9 cellular contexts compared by ENCODE assay signal in genomic region chr18:12679183-12679786, GRCh38. TPM values are rescaled to one million over a fixed set of nuclear protein-coding genes. Genes with fewer than 3 reads are reported as not detected.
DNase-seq lines count a peak whose midpoint lies in the region; ATAC-seq, FAIRE-seq and TF ChIP-seq lines count a peak whose summit lies in the region.
"Had no signal": no experiment of that assay in that cellular context is flagged by ENCODE, and none has a peak within 500 bp of the region (broad histone marks: within the 10 kb centered on the region; RNA-seq: fewer than 3 reads in every experiment).

No MANE protein-coding gene starts in this region.

- CTCF ChIA-PET in HEK293 (lab: Yijun Ruan, JAX) = interaction anchor here (0.6 to 1.2 kb wide), 4 partner anchors 13 to 256 kb away, joined by 3 to 5 read pairs (median 3); no protein-coding TSS in a partner anchor
- CTCF ChIA-PET in activated CD8-positive, alpha-beta T cell treated with anti-CD3 and anti-CD28 coated beads for 36 hours (lab: Charles Lee) = no interaction called here

- no peak for ATAC-seq in activated CD8-positive, alpha-beta T cell treated with anti-CD3 and anti-CD28 coated beads for 36 hours
- peak; percentile 92 to 99 (median 98) for ATAC-seq in heart right ventricle
- ATAC-seq in HG03175 (IDR thresholded peaks at IDR 0.05; ENCODE audit: unreplicated experiment) = no peak

- no peaks in the 10 kb centered on the region for H3K9me3 Mint-ChIP-seq in activated CD8-positive, alpha-beta T cell treated with anti-CD3 and anti-CD28 coated beads for 36 hours
- H3K9me3 Mint-ChIP-seq: memory B cell had no signal

- 27 to 37% methylated on average over 8 of the region's 8 CpGs for WGBS in heart right ventricle, 2 donors

- no peak for FAIRE-seq in D721Med (lab: Jason Lieb, UNC)

- intact Hi-C loops in activated CD8-positive, alpha-beta T cell treated with anti-CD3 and anti-CD28 coated beads for 36 hours (cut with micrococcal nuclease) = no loop called here
- intact Hi-C loops in heart right ventricle (cut with DNase I) = loop anchor here in 2 of 10 donors (2.0 kb wide), 1 partner anchor 24 kb away; the partner anchor contains the start of genes CEP76 (in 2 of the 2) and PSMG2 (in 2 of the 2)

- H3K4me1 ChIP-seq in HEK293 (ENCODE audit: control insufficient read depth, insufficient read depth, low read length) (no peaks in the 10 kb centered on the region), heart right ventricle (peaks cover 3 to 18% (median 13%) of the 10 kb centered on the region in 9 donors), skeletal muscle satellite cell (ENCODE audit: control insufficient read depth, insufficient read depth, low read length) (peaks cover 7% of the 10 kb centered on the region)

- POLR2A ChIA-PET in HEK293 (lab: Yijun Ruan, JAX) = interaction anchor here (0.5 kb wide), 1 partner anchor 11 kb away, joined by 4 read pairs; no protein-coding TSS in a partner anchor
- POLR2A ChIA-PET in activated CD8-positive, alpha-beta T cell treated with anti-CD3 and anti-CD28 coated beads for 36 hours (lab: Charles Lee) = interaction anchor here (0.5 to 0.9 kb wide), 2 partner anchors 24 to 26 kb away, joined by 3 read pairs; no protein-coding TSS in a partner anchor

- H3K9me3 ChIP-seq in HEK293 (ENCODE audit: control insufficient read depth, insufficient read depth, low read depth, low read length) (no peaks in the 10 kb centered on the region), heart right ventricle (no peaks in the 10 kb centered on the region), skeletal muscle satellite cell (replicated peaks; ENCODE audit: low read length) (no peaks in the 10 kb centered on the region)

- no peak for DNase-seq in activated CD8-positive, alpha-beta T cell treated with anti-CD3 and anti-CD28 coated beads for 36 hours
- DNase-seq in heart right ventricle (peak; percentile 46 to 82), D721Med (ENCODE audit: insufficient read length, low spot score) (no peak), NCI-H446 (lab: John Stamatoyannopoulos, UW) (no peak), NCI-H2029 treated with DMSO at 0.1 percent for 48 hours (lab: John Stamatoyannopoulos, UW) (no peak)

- H3K36me3 ChIP-seq in HEK293 (ENCODE audit: control insufficient read depth in 2 of 2, insufficient read depth in 1 of 2, low read length in 2 of 2) (peaks cover 36 to 71% of the 10 kb centered on the region in 2 experiments), heart right ventricle (peaks cover 0 to 75% (median 4%) of the 10 kb centered on the region in 9 donors), skeletal muscle satellite cell (ENCODE audit: insufficient read depth, low read length) (peaks cover 8% of the 10 kb centered on the region)

- peaks cover 3% of the 10 kb centered on the region for H3K4me1 Mint-ChIP-seq in activated CD8-positive, alpha-beta T cell treated with anti-CD3 and anti-CD28 coated beads for 36 hours (ENCODE audit: low read depth)
- H3K4me1 Mint-ChIP-seq: memory B cell had no signal

- no peak overlapping the region for H3K4me3 Mint-ChIP-seq in activated CD8-positive, alpha-beta T cell treated with anti-CD3 and anti-CD28 coated beads for 36 hours
- H3K4me3 Mint-ChIP-seq: memory B cell had no signal

- TF ChIP-seq CTCF in HEK293 (tag by site-specific recombination; IDR thresholded peaks at IDR 0.05) (no peak), heart right ventricle (IDR thresholded peaks at IDR 0.05) (no peak), D721Med (IDR thresholded peaks at IDR 0.05; ENCODE audit: insufficient read depth, missing control alignments) (no peak)
- no peak for TF ChIP-seq CTCF in activated CD8-positive, alpha-beta T cell treated with anti-CD3 and anti-CD28 coated beads for 36 hours (IDR thresholded peaks at IDR 0.05)

- H3K27me3 ChIP-seq in heart right ventricle = no peaks in the 10 kb centered on the region
- H3K27me3 ChIP-seq in skeletal muscle satellite cell (ENCODE audit: control insufficient read depth, insufficient read depth, low read length) = no peaks in the 10 kb centered on the region

- peak overlapping the region; percentile 67 for H3K4me2 ChIP-seq in skeletal muscle satellite cell (ENCODE audit: low read length)

- no peaks in the 10 kb centered on the region for H3K27me3 Mint-ChIP-seq in activated CD8-positive, alpha-beta T cell treated with anti-CD3 and anti-CD28 coated beads for 36 hours
- H3K27me3 Mint-ChIP-seq: memory B cell had no signal

- H3K9ac ChIP-seq in skeletal muscle satellite cell (ENCODE audit: low read depth, low read length) = peak overlapping the region; percentile 65

- H3K4me3 ChIP-seq in HEK293 (ENCODE audit: low read depth, low read length) (no peak overlapping the region), heart right ventricle (peak overlapping the region in 7 of 10 donors; percentile 14 to 41 (median 32)), skeletal muscle satellite cell (ENCODE audit: low read length) (peak overlapping the region; percentile 46)

- peak overlapping the region; percentile 13 for H3K27ac Mint-ChIP-seq in activated CD8-positive, alpha-beta T cell treated with anti-CD3 and anti-CD28 coated beads for 36 hours
- H3K27ac Mint-ChIP-seq: memory B cell had no signal

- no peak overlapping the region for H3K27ac ChIP-seq in HEK293 (ENCODE audit: extremely low read depth, low read depth, low read length)
- H3K27ac ChIP-seq in heart right ventricle = peak overlapping the region; percentile 6 to 91 (median 85)

- peaks cover 11% of the 10 kb centered on the region for H3K36me3 Mint-ChIP-seq in activated CD8-positive, alpha-beta T cell treated with anti-CD3 and anti-CD28 coated beads for 36 hours (ENCODE audit: low read depth)

TF ChIP-seq in HEK293, 187 proteins besides CTCF, POLR2A, EP300 and RAD21 (continues in another document):
- TF ChIP-seq, protein P1, sequence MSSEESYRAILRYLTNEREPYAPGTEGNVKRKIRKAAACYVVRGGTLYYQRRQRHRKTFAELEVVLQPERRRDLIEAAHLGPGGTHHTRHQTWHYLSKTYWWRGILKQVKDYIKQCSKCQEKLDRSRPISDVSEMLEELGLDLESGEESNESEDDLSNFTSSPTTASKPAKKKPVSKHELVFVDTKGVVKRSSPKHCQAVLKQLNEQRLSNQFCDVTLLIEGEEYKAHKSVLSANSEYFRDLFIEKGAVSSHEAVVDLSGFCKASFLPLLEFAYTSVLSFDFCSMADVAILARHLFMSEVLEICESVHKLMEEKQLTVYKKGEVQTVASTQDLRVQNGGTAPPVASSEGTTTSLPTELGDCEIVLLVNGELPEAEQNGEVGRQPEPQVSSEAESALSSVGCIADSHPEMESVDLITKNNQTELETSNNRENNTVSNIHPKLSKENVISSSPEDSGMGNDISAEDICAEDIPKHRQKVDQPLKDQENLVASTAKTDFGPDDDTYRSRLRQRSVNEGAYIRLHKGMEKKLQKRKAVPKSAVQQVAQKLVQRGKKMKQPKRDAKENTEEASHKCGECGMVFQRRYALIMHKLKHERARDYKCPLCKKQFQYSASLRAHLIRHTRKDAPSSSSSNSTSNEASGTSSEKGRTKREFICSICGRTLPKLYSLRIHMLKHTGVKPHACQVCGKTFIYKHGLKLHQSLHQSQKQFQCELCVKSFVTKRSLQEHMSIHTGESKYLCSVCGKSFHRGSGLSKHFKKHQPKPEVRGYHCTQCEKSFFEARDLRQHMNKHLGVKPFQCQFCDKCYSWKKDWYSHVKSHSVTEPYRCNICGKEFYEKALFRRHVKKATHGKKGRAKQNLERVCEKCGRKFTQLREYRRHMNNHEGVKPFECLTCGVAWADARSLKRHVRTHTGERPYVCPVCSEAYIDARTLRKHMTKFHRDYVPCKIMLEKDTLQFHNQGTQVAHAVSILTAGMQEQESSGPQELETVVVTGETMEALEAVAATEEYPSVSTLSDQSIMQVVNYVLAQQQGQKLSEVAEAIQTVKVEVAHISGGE (tag by site-specific recombination; conservative IDR thresholded peaks at IDR 0.05; ENCODE audit: low read depth) = 0 out of 2 replicates have a peak, but pooled peaks have one; percentile 29
- TF ChIP-seq IKZF3 (tag by site-specific recombination; IDR thresholded peaks at IDR 0.05) = peak; percentile 36; the same call in 1 of the 2 replicates
- peak; percentile 40; the same call in 1 of the 2 replicates for TF ChIP-seq SP3 (tag by site-specific recombination; IDR thresholded peaks at IDR 0.05)
- TF ChIP-seq ZNF19 (tag by site-specific recombination; IDR thresholded peaks at IDR 0.05; ENCODE audit: low read depth) = no peak
- no peak for TF ChIP-seq ZNF449 (tag by site-specific recombination; IDR thresholded peaks at IDR 0.05)

RNA-seq across cellular contexts. Expression of gene SPIRE1, which starts 21.4 kb away (rescaled TPM):
- total RNA-seq in activated CD8-positive, alpha-beta T cell treated with anti-CD3 and anti-CD28 coated beads for 36 hours = 1 to 10 TPM; 2.8 to 4.4 TPM
- 10 to 100 TPM; 35.5 to 65.3 (median 48.9) TPM for total RNA-seq in heart right ventricle
- 10 to 100 TPM in 1 of 2 donors, 1 to 10 TPM in 1; 8.4 to 10.8 TPM for polyA plus RNA-seq in heart right ventricle
- total RNA-seq in skeletal muscle satellite cell (2012; rRNA removed) = 25.3 and 26.9 TPM in 2 replicates

RNA-seq across cellular contexts. Expression of gene CEP76, which starts 23.2 kb away (rescaled TPM):
- 10 to 100 TPM; 11.9 to 12.5 TPM for total RNA-seq in activated CD8-positive, alpha-beta T cell treated with anti-CD3 and anti-CD28 coated beads for 36 hours
- total RNA-seq in heart right ventricle = 1 to 10 TPM; 2.7 to 5.9 (median 4.0) TPM
- 1 to 10 TPM; 1.9 to 2.5 TPM for polyA plus RNA-seq in heart right ventricle
- 7.6 and 8.9 TPM in 2 replicates for total RNA-seq in skeletal muscle satellite cell (2012; rRNA removed)

RNA-seq across cellular contexts. Expression of gene PSMG2, which starts 23.6 kb away (rescaled TPM):
- 100 to 1,000 TPM; 105 to 113 TPM for total RNA-seq in activated CD8-positive, alpha-beta T cell treated with anti-CD3 and anti-CD28 coated beads for 36 hours
- 10 to 100 TPM; 36.2 to 51.8 (median 46.0) TPM for total RNA-seq in heart right ventricle
- polyA plus RNA-seq in heart right ventricle = 10 to 100 TPM; 62.0 to 64.7 TPM
- total RNA-seq in skeletal muscle satellite cell (2012; rRNA removed) = 86.9 and 89.8 TPM in 2 replicates

Comparison
In these comparisons a context has a peak if more than half of its experiments do, and no peak if none do; other contexts are left out.
1. ATAC-seq: peak in heart right ventricle (8 of 8); none in activated CD8-positive, alpha-beta T cell treated with anti-CD3 and anti-CD28 coated beads for 36 hours (single experiment) and HG03175 (single experiment).
2. DNase-seq: peak in heart right ventricle (2 of 2); none in activated CD8-positive, alpha-beta T cell treated with anti-CD3 and anti-CD28 coated beads for 36 hours (single experiment), D721Med (single experiment), NCI-H446 (0 of 2) and NCI-H2029 treated with DMSO at 0.1 percent for 48 hours (single experiment).
3. RNA of gene SPIRE1, which starts 21.4 kb away (total RNA-seq): 35.5 to 65.3 TPM in heart right ventricle; 2.8 to 4.4 TPM in activated CD8-positive, alpha-beta T cell treated with anti-CD3 and anti-CD28 coated beads for 36 hours; every median in the first group is over 4 times any median in the second.